In genomic region chr1:226679303-226679702, GRCh38 we compare ENCODE assay signal across 9 cellular contexts. TPM values are rescaled to one million over a fixed set of nuclear protein-coding genes. Genes with fewer than 3 reads are reported as not detected.
DNase-seq lines count a peak whose midpoint lies in the region; ATAC-seq and TF ChIP-seq lines count a peak whose summit lies in the region.
"Had no signal": no experiment of that assay in that cellular context is flagged by ENCODE, and none has a peak within 500 bp of the region (broad histone marks: within the 10 kb centered on the region; RNA-seq: fewer than 3 reads in every experiment).

No MANE protein-coding gene starts in this region.

- peaks cover 99% of the 10 kb centered on the region for H3K4me1 Mint-ChIP-seq in activated B cell treated with CpG ODN at 0.5 μM for 24 hours

- H3K4me2 ChIP-seq in smooth muscle cell (peak overlapping the region; percentile 89), MM.1S (ENCODE audit: low read depth, low read length) (no peak overlapping the region)

- DNase-seq in activated B cell treated with CpG ODN at 0.5 μM for 24 hours (no peak), smooth muscle cell (lab: John Stamatoyannopoulos, UW; ENCODE audit: unreplicated experiment) (no peak), MM.1S (no peak), RPMI8226 (no peak), epidermal melanocyte (ENCODE audit: insufficient read length, low spot score) (no peak)
- DNase-seq in central memory CD4-positive, alpha-beta T cell, result no peak
- DNase-seq: NCI-H446 had no signal

- H3K9me3 ChIP-seq in HUES48 (ENCODE audit: control insufficient read depth, insufficient read depth, low read length) (no peaks in the 10 kb centered on the region), iPS-18a (ENCODE audit: control insufficient read depth, low read depth, low read length) (no peaks in the 10 kb centered on the region), smooth muscle cell (replicated peaks; ENCODE audit: low read depth) (no peaks in the 10 kb centered on the region), MM.1S (replicated peaks; ENCODE audit: insufficient read depth, low read length) (no peaks in the 10 kb centered on the region)

- intact Hi-C loops in activated B cell treated with CpG ODN at 0.5 μM for 24 hours (cut with micrococcal nuclease), result loop anchor here (10.0 kb wide), 1 partner anchor 555 kb away; no protein-coding TSS in a partner anchor

- H3K4me3 Mint-ChIP-seq in activated B cell treated with CpG ODN at 0.5 μM for 24 hours, result peak overlapping the region; percentile 86

- TF ChIP-seq CTCF in activated B cell treated with CpG ODN at 0.5 μM for 24 hours (IDR thresholded peaks at IDR 0.05), result no peak
- TF ChIP-seq CTCF in smooth muscle cell (IDR thresholded peaks at IDR 0.05; ENCODE audit: borderline replicate concordance, insufficient read depth, poor library complexity, severe bottlenecking), result no peak
- TF ChIP-seq CTCF in MM.1S (IDR thresholded peaks at IDR 0.05; ENCODE audit: low read length), result no peak

- no peaks in the 10 kb centered on the region for H3K9me2 ChIP-seq in MM.1S (replicated peaks; ENCODE audit: insufficient read depth, low read length)

- H3K9ac ChIP-seq in HUES48 (ENCODE audit: low read depth, low read length), result no peak overlapping the region
- no peak overlapping the region for H3K9ac ChIP-seq in iPS-18a (ENCODE audit: low read length)
- H3K9ac ChIP-seq in smooth muscle cell (ENCODE audit: low read depth), result no peak overlapping the region
- no peak overlapping the region for H3K9ac ChIP-seq in MM.1S (ENCODE audit: low read length)

- H3K36me3 ChIP-seq in HUES48 (ENCODE audit: control insufficient read depth, insufficient read depth, low read length) (no peaks in the 10 kb centered on the region), iPS-18a (ENCODE audit: control insufficient read depth, low read depth, low read length) (no peaks in the 10 kb centered on the region), smooth muscle cell (ENCODE audit: low read depth) (no peaks in the 10 kb centered on the region), MM.1S (replicated peaks; ENCODE audit: insufficient read depth, low read length) (no peaks in the 10 kb centered on the region)

- H3K4me1 ChIP-seq in HUES48 (ENCODE audit: control insufficient read depth, insufficient read depth, low read length) (peaks cover 54% of the 10 kb centered on the region), iPS-18a (ENCODE audit: control insufficient read depth, low read depth, low read length) (peaks cover 25% of the 10 kb centered on the region), smooth muscle cell (ENCODE audit: low read depth) (peaks cover 30% of the 10 kb centered on the region), MM.1S (ENCODE audit: low read length) (peaks cover 22% of the 10 kb centered on the region)

- H3K27me3 Mint-ChIP-seq in activated B cell treated with CpG ODN at 0.5 μM for 24 hours, result no peaks in the 10 kb centered on the region

- peaks cover 38% of the 10 kb centered on the region for H3K36me3 Mint-ChIP-seq in activated B cell treated with CpG ODN at 0.5 μM for 24 hours (ENCODE audit: low read depth)

- H3K27ac ChIP-seq in HUES48 (ENCODE audit: low read depth, low read length), result no peak overlapping the region
- H3K27ac ChIP-seq in iPS-18a (ENCODE audit: low read length), result no peak overlapping the region
- H3K27ac ChIP-seq in smooth muscle cell (ENCODE audit: low read depth), result peak overlapping the region; percentile 93
- no peak overlapping the region for H3K27ac ChIP-seq in MM.1S (ENCODE audit: low read length)

- H2AFZ ChIP-seq in smooth muscle cell (ENCODE audit: low read depth) (no peak overlapping the region), MM.1S (ENCODE audit: low read length) (no peak overlapping the region)

- no peak for ATAC-seq in activated B cell treated with CpG ODN at 0.5 μM for 24 hours (ENCODE audit: low read depth)

- H4K20me1 ChIP-seq in smooth muscle cell (ENCODE audit: low read depth) (no peaks in the 10 kb centered on the region), MM.1S (ENCODE audit: insufficient read depth, low read length) (no peaks in the 10 kb centered on the region)

- 84% methylated on average over 2 of the region's 2 CpGs for WGBS in smooth muscle cell (ENCODE audit: low lambda C conversion rate)

- POLR2A ChIA-PET in activated B cell treated with CpG ODN at 0.5 μM for 24 hours (lab: Charles Lee), result interaction anchor here (1.0 to 21.1 kb wide), 12 partner anchors 9 to 261 kb away, joined by 3 to 451 read pairs (median 12); partner anchors contain the start of genes COQ8A and ITPKB

- CTCF ChIA-PET in activated B cell treated with CpG ODN at 0.5 μM for 24 hours (lab: Charles Lee), result interaction anchor here (1.3 to 2.1 kb wide), 3 partner anchors 32 to 46 kb away, joined by 4 to 7 read pairs (median 4); no protein-coding TSS in a partner anchor

- H3K4me3 ChIP-seq in HUES48 (ENCODE audit: low read depth, low read length) (peak overlapping the region; percentile 52), iPS-18a (ENCODE audit: low read length) (peak overlapping the region; percentile 50), smooth muscle cell (peak overlapping the region; percentile 59), MM.1S (ENCODE audit: low read length) (no peak overlapping the region)

- H3K27ac Mint-ChIP-seq in activated B cell treated with CpG ODN at 0.5 μM for 24 hours, result peak overlapping the region; percentile 97

- no peaks in the 10 kb centered on the region for H3K9me3 Mint-ChIP-seq in activated B cell treated with CpG ODN at 0.5 μM for 24 hours

- H3K27me3 ChIP-seq in HUES48 (ENCODE audit: control insufficient read depth, insufficient read depth, low read length), result peaks cover 52% of the 10 kb centered on the region
- peaks cover 43% of the 10 kb centered on the region for H3K27me3 ChIP-seq in iPS-18a (ENCODE audit: control insufficient read depth, insufficient read depth, low read length)
- no peaks in the 10 kb centered on the region for H3K27me3 ChIP-seq in smooth muscle cell (ENCODE audit: low read depth)
- no peaks in the 10 kb centered on the region for H3K27me3 ChIP-seq in MM.1S (replicated peaks; ENCODE audit: insufficient read depth, low read length)

- H3F3A ChIP-seq in smooth muscle cell (ENCODE audit: low read depth) (no peaks in the 10 kb centered on the region), MM.1S (ENCODE audit: insufficient read depth, low read length) (peaks cover 8% of the 10 kb centered on the region; the same call in 1 of the 2 replicates)

- peaks cover 3% of the 10 kb centered on the region for H3K79me2 ChIP-seq in smooth muscle cell (ENCODE audit: low read depth)
- peaks cover 96% of the 10 kb centered on the region for H3K79me2 ChIP-seq in MM.1S (ENCODE audit: low read length)

RNA-seq across cellular contexts. Expression of gene ITPKB, which starts 59.8 kb away (rescaled TPM):
- 88.5 and 97.3 TPM in 2 replicates for total RNA-seq in activated B cell treated with CpG ODN at 0.5 μM for 24 hours
- 8.9 and 12.5 TPM in 2 replicates for total RNA-seq in smooth muscle cell
- 11.4 and 12.2 TPM in 2 replicates for polyA plus RNA-seq in smooth muscle cell
